ENCODE assay signal across 21 cellular contexts in the genomic region with DNA sequence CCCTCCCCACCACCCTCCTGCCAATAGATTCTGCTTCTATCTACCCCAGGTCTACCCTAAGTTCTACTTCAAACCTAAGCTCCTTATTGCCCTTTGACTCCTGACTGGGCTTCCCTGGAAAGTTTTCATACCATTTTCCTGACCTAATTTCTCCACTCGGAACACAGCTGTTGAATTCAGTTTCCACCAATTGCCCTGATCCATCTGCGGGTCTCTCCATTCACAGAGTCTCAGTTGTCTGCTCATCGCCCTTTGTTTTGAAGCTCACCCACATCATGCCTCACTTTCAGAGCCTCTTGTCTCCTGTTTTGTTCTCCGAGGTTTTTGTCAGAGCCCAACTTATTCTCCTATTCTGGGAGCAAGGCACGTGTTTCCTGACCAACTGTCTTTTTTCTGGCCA. TPM values are rescaled to one million over a fixed set of nuclear protein-coding genes. Genes with fewer than 3 reads are reported as not detected.
"Had no signal": no experiment of that assay in that cellular context is flagged by ENCODE, and none has a peak within 500 bp of the region (broad histone marks: within the 10 kb centered on the region; RNA-seq: fewer than 3 reads in every experiment).

No MANE protein-coding gene starts in this region.

- DNase-seq: cerebellar nuclear complex; endodermal cell; gastrocnemius medialis; glutamatergic neuron; left lung; lower lobe of right lung; mesenchymal stem cell; naive thymus-derived CD8-positive, alpha-beta T cell; ovary; sigmoid colon; small intestine; stimulated activated CD4-positive, alpha-beta T cell treated with anti-CD3 and anti-CD28 coated beads, Interleukin-2, amount 100 ng/mL, for 48 hours; stimulated activated naive CD4-positive, alpha-beta T cell treated with Interleukin-2 at 50 U/mL for 16 hours; trophoblast cell had no signal

- H3K4me1 Mint-ChIP-seq: endodermal cell; naive thymus-derived CD8-positive, alpha-beta T cell had no signal

- H3K4me3 Mint-ChIP-seq: dendritic cell treated with granulocyte-macrophage colony-stimulating factor and Interleukin-4, amounts not matched to agents 40 ng/mL and 50 ng/mL, for 4 days; endodermal cell; naive thymus-derived CD8-positive, alpha-beta T cell had no signal

- H3K27me3 Mint-ChIP-seq: dendritic cell treated with granulocyte-macrophage colony-stimulating factor and Interleukin-4, amounts not matched to agents 40 ng/mL and 50 ng/mL, for 4 days had no signal

- H3K9me3 Mint-ChIP-seq: endodermal cell had no signal

- H3K36me3 Mint-ChIP-seq: naive thymus-derived CD8-positive, alpha-beta T cell had no signal

- H3K4me1 ChIP-seq: gastrocnemius medialis, left lung, lower lobe of right lung, sigmoid colon had no signal

- H3K9me3 ChIP-seq: gastrocnemius medialis, left lung, lower lobe of right lung, ovary, right atrium auricular region, sigmoid colon had no signal

- FAIRE-seq: colon, endothelial cell of umbilical vein, keratinocyte, small intestine, urothelium cell line had no signal

- H3K27me3 ChIP-seq: gastrocnemius medialis, left lung, ovary, right atrium auricular region, sigmoid colon had no signal

- ATAC-seq: gastrocnemius medialis; left lung; lower lobe of right lung; naive thymus-derived CD8-positive, alpha-beta T cell had no signal

- H3K4me3 ChIP-seq: gastrocnemius medialis, left lung, lower lobe of right lung, ovary, right atrium auricular region, sigmoid colon had no signal

- H3K27ac ChIP-seq: gastrocnemius medialis, left lung, lower lobe of right lung, ovary, right atrium auricular region, sigmoid colon had no signal

- H3K27ac Mint-ChIP-seq: dendritic cell treated with granulocyte-macrophage colony-stimulating factor and Interleukin-4, amounts not matched to agents 40 ng/mL and 50 ng/mL, for 4 days; endodermal cell; naive thymus-derived CD8-positive, alpha-beta T cell had no signal

- H3K36me3 ChIP-seq: gastrocnemius medialis, left lung, lower lobe of right lung, ovary, right atrium auricular region, sigmoid colon had no signal

RNA-seq across cellular contexts. Expression of a gene that starts 56.8 kb away (rescaled TPM):
- total RNA-seq: naive thymus-derived CD8-positive, alpha-beta T cell had no signal
- polyA plus RNA-seq: naive thymus-derived CD8-positive, alpha-beta T cell; neural cell had no signal
